17 cellular contexts compared by ENCODE assay signal in genomic region chr13:49466240-49466914, GRCh38.
"Had no signal": no experiment of that assay in that cellular context is flagged by ENCODE, and none has a peak within 500 bp of the region (broad histone marks: within the 10 kb centered on the region; RNA-seq: fewer than 3 reads in every experiment).

No MANE protein-coding gene starts in this region.

- H3K4me1 ChIP-seq: breast epithelium, lower lobe of right lung, psoas muscle had no signal

- H3K4me3 ChIP-seq: breast epithelium, lower lobe of right lung, psoas muscle, thoracic aorta had no signal

- H3K27ac ChIP-seq: lower lobe of right lung, psoas muscle, thoracic aorta had no signal

- H3K9me3 ChIP-seq: psoas muscle, thoracic aorta had no signal

- H3K27me3 Mint-ChIP-seq: activated CD4-positive, alpha-beta memory T cell treated with anti-CD3 and anti-CD28 coated beads for 36 hours; activated naive CD8-positive, alpha-beta T cell treated with anti-CD3 and anti-CD28 coated beads, Interleukin-2, amount 10 ng/mL, durations not matched to agents 7 days and 5 days; naive thymus-derived CD8-positive, alpha-beta T cell; stimulated activated naive CD8-positive, alpha-beta T cell treated with anti-CD3 and anti-CD28 coated beads, Interleukin-15, amount 100 ng/mL, for 72 hours had no signal

- ATAC-seq: activated T-cell treated with anti-CD3 and anti-CD28 coated beads, Interleukin-2, amount 50 U/mL, for 4 hours; esophagus mucosa; lower lobe of right lung; naive thymus-derived CD8-positive, alpha-beta T cell; psoas muscle; stimulated activated naive CD8-positive, alpha-beta T cell treated with anti-CD3 and anti-CD28 coated beads, Interleukin-15, amount 100 ng/mL, for 72 hours had no signal

- H3K4me3 Mint-ChIP-seq: activated CD4-positive, alpha-beta memory T cell treated with anti-CD3 and anti-CD28 coated beads for 36 hours; activated naive CD8-positive, alpha-beta T cell treated with anti-CD3 and anti-CD28 coated beads, Interleukin-2, amount 10 ng/mL, durations not matched to agents 7 days and 5 days; activated T-cell treated with anti-CD3 and anti-CD28 coated beads, Interleukin-2, amount 50 U/mL, for 4 hours; naive thymus-derived CD8-positive, alpha-beta T cell; stimulated activated naive CD8-positive, alpha-beta T cell treated with anti-CD3 and anti-CD28 coated beads, Interleukin-15, amount 100 ng/mL, for 72 hours had no signal

- H3K4me1 Mint-ChIP-seq: activated naive CD8-positive, alpha-beta T cell treated with anti-CD3 and anti-CD28 coated beads, Interleukin-2, amount 10 ng/mL, durations not matched to agents 7 days and 5 days; naive thymus-derived CD8-positive, alpha-beta T cell; stimulated activated naive CD8-positive, alpha-beta T cell treated with anti-CD3 and anti-CD28 coated beads, Interleukin-15, amount 100 ng/mL, for 72 hours had no signal

- H3K27ac Mint-ChIP-seq: activated CD4-positive, alpha-beta memory T cell treated with anti-CD3 and anti-CD28 coated beads for 36 hours; activated naive CD8-positive, alpha-beta T cell treated with anti-CD3 and anti-CD28 coated beads, Interleukin-2, amount 10 ng/mL, durations not matched to agents 7 days and 5 days; stimulated activated naive CD8-positive, alpha-beta T cell treated with anti-CD3 and anti-CD28 coated beads, Interleukin-15, amount 100 ng/mL, for 72 hours had no signal

- DNase-seq: activated CD4-positive, alpha-beta memory T cell treated with anti-CD3 and anti-CD28 coated beads for 36 hours; activated gamma-delta T cell; activated naive CD8-positive, alpha-beta T cell treated with anti-CD3 and anti-CD28 coated beads, Interleukin-2, amount 10 ng/mL, durations not matched to agents 7 days and 5 days; activated T-cell treated with anti-CD3 and anti-CD28 coated beads, Interleukin-2, amount 50 U/mL, for 4 hours; anterior cingulate cortex; dermis blood vessel endothelial cell; islet precursor cell; lower lobe of right lung; naive thymus-derived CD8-positive, alpha-beta T cell; nucleus accumbens; psoas muscle; stimulated activated CD4-positive, alpha-beta T cell treated with anti-CD3 and anti-CD28 coated beads, Interleukin-15, amount 100 ng/mL, for 24 hours; stimulated activated CD4-positive, alpha-beta T cell treated with anti-CD3 and anti-CD28 coated beads, Interleukin-4, amount 100 ng/mL, for 4 hours; stimulated activated naive CD8-positive, alpha-beta T cell treated with anti-CD3 and anti-CD28 coated beads, Interleukin-15, amount 100 ng/mL, for 72 hours had no signal

- H3K27me3 ChIP-seq: breast epithelium had no signal
